20 cellular contexts compared by ENCODE assay signal in genomic region chr3:162770556-162770955, GRCh38.
"Had no signal": no experiment of that assay in that cellular context is flagged by ENCODE, and none has a peak within 500 bp of the region (broad histone marks: within the 10 kb centered on the region; RNA-seq: fewer than 3 reads in every experiment).

No MANE protein-coding gene starts in this region.

- ATAC-seq: activated CD8-positive, alpha-beta T cell treated with anti-CD3 and anti-CD28 coated beads, Interleukin-2, amount 10 ng/mL, durations not matched to agents 7 days and 5 days; activated naive CD4-positive, alpha-beta T cell treated with anti-CD3 and anti-CD28 coated beads, Interleukin-2, amount 50 U/mL, for 72 hours; activated T-cell treated with anti-CD3 and anti-CD28 coated beads, Interleukin-2, amount 50 U/mL, for 72 hours; body of pancreas; natural killer cell treated with Interleukin-12 subunit alpha and Interleukin-12 subunit beta and Interleukin-15 and Interleukin-18, amount 100 ng/mL, for 72 hours; stimulated activated naive B cell treated with anti-CD40 and anti-IgM and Interleukin-4, amounts not matched to agents 10 μg/mL and 1 μg/mL and 100 μg/mL, for 72 hours had no signal

- H3K4me1 ChIP-seq: body of pancreas, left ventricle myocardium inferior, tibial nerve had no signal

- DNase-seq: activated B cell treated with CpG ODN at 0.5 μM for 24 hours; activated CD4-positive, alpha-beta T cell treated with anti-CD3 and anti-CD28 coated beads, Interleukin-2, amount 10 ng/mL, durations not matched to agents 24 days and 14 days; activated CD8-positive, alpha-beta memory T cell treated with anti-CD3 and anti-CD28 coated beads, Interleukin-2, amount 50 U/mL, for 48 hours; activated CD8-positive, alpha-beta T cell treated with anti-CD3 and anti-CD28 coated beads, Interleukin-2, amount 10 ng/mL, durations not matched to agents 7 days and 5 days; activated gamma-delta T cell; activated T-cell treated with anti-CD3 and anti-CD28 coated beads, Interleukin-2, amount 50 U/mL, for 72 hours; amygdala; body of pancreas; effector CD8-positive, alpha-beta T cell; hypothalamus; kidney; left ventricle myocardium inferior; posterior cingulate gyrus; retina; stimulated activated CD4-positive, alpha-beta T cell treated with anti-CD3 and anti-CD28 coated beads, Interleukin-4, amount 100 ng/mL, for 1 hour; stimulated activated naive B cell treated with anti-CD40 and anti-IgM and Interleukin-4, amounts not matched to agents 10 μg/mL and 1 μg/mL and 100 μg/mL, for 72 hours; uterus had no signal

- H3K27me3 ChIP-seq: body of pancreas, tibial nerve, uterus had no signal

- H3K9me3 ChIP-seq: body of pancreas, uterus had no signal

- H3K4me3 ChIP-seq: body of pancreas, left ventricle myocardium inferior, tibial nerve, uterus had no signal

- H3K36me3 ChIP-seq: left ventricle myocardium inferior, tibial nerve, uterus had no signal

- H3K27ac ChIP-seq: body of pancreas, left ventricle myocardium inferior, tibial nerve, uterus had no signal
